Comparison of ENCODE assay signal across 12 cellular contexts in the genomic region with DNA sequence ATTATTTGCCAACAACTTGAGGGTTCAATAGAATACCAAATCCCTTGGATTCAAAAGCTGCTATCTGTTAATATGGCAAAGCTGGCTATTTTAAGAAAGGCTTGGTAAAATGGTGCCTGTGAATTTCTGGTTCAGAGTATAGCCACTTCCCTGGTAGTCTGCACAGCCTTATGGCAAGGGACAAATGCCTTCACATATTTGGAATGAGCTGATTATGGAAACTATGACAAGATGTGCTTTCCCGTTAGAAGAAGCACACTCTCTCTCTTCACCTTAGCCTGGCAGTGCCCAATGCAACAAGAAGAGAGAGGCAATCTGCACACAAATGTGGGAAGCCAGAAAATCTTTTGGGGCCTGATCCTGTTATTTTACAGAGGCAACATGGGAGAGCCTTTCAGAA. TPM values are rescaled to one million over a fixed set of nuclear protein-coding genes. Genes with fewer than 3 reads are reported as not detected.
A peak's percentile ranks its signal among the peaks of the same experiment; 100 is the strongest.
DNase-seq lines count a peak whose midpoint lies in the region; ATAC-seq and TF ChIP-seq lines count a peak whose summit lies in the region.
"Had no signal": no experiment of that assay in that cellular context is flagged by ENCODE, and none has a peak within 500 bp of the region (broad histone marks: within the 10 kb centered on the region; RNA-seq: fewer than 3 reads in every experiment).

No MANE protein-coding gene starts in this region.

- no peak overlapping the region for H3K27ac Mint-ChIP-seq in MCF 10A (ENCODE audit: low read depth, unreplicated experiment)
- H3K27ac Mint-ChIP-seq: activated CD4-positive, alpha-beta T cell treated with anti-CD3 and anti-CD28 coated beads for 36 hours had no signal

- H3K4me1 ChIP-seq in breast epithelium, result no peaks in the 10 kb centered on the region
- H3K4me1 ChIP-seq in esophagus squamous epithelium, result peaks cover 0 to 11% (median 7%) of the 10 kb centered on the region in 3 donors
- peaks cover 0 to 11% of the 10 kb centered on the region in 2 donors for H3K4me1 ChIP-seq in muscle layer of duodenum (ENCODE audit: control insufficient read depth in 1 of 2, insufficient read depth in 2 of 2, low read length in 2 of 2)
- peaks cover 0 to 4% of the 10 kb centered on the region in 2 donors for H3K4me1 ChIP-seq in aorta (ENCODE audit: control insufficient read depth in 1 of 2, insufficient read depth in 2 of 2, low read length in 2 of 2)
- no peaks in the 10 kb centered on the region for H3K4me1 ChIP-seq in PC-9 (replicated peaks; ENCODE audit: insufficient read depth)

- no peak overlapping the region for H3K4me3 Mint-ChIP-seq in MCF 10A (ENCODE audit: unreplicated experiment)
- H3K4me3 Mint-ChIP-seq: activated CD4-positive, alpha-beta T cell treated with anti-CD3 and anti-CD28 coated beads for 36 hours; T-helper 17 cell had no signal

- no peak for ATAC-seq in aorta (ENCODE audit: low FRiP score)

- DNase-seq in breast epithelium (ENCODE audit: low spot score in 2 of 2), result no peak
- DNase-seq in MCF 10A (ENCODE audit: unreplicated experiment), result no peak
- DNase-seq in esophagus squamous epithelium (lab: John Stamatoyannopoulos, UW), result no peak
- DNase-seq in aorta, result no peak
- DNase-seq in foreskin fibroblast, result no peak
- no peak for DNase-seq in PC-9
- DNase-seq in lower leg skin (ENCODE audit: low spot score in 2 of 2), result no peak
- DNase-seq: kidney had no signal

- POLR2A ChIA-PET in MCF 10A (lab: Yijun Ruan, JAX) (interaction anchor here (0.6 to 4.4 kb wide), 18 partner anchors 14 to 369 kb away, joined by 3 to 56 read pairs (median 4); a partner anchor contains a TSS), PC-9 (lab: Charles Lee; ENCODE audit: unreplicated experiment) (no interaction called here)

- no peak overlapping the region for H3K4me2 ChIP-seq in PC-9

- H3K36me3 ChIP-seq in breast epithelium (no peaks in the 10 kb centered on the region), esophagus squamous epithelium (peaks cover 0 to 4% (median 0%) of the 10 kb centered on the region in 3 donors), muscle layer of duodenum (ENCODE audit: control insufficient read depth in 1 of 2, insufficient read depth in 2 of 2, low read length in 2 of 2) (no peaks in the 10 kb centered on the region), aorta (ENCODE audit: control insufficient read depth in 1 of 2, insufficient read depth in 2 of 2, low read length in 1 of 2) (no peaks in the 10 kb centered on the region), PC-9 (ENCODE audit: low read depth) (no peaks in the 10 kb centered on the region)

- no peaks in the 10 kb centered on the region for H3K9me3 ChIP-seq in breast epithelium
- H3K9me3 ChIP-seq in esophagus squamous epithelium, result no peaks in the 10 kb centered on the region
- no peaks in the 10 kb centered on the region for H3K9me3 ChIP-seq in muscle layer of duodenum (ENCODE audit: control insufficient read depth in 1 of 2, low read length in 2 of 2)
- H3K9me3 ChIP-seq in aorta (ENCODE audit: control insufficient read depth, low read length), result no peaks in the 10 kb centered on the region
- H3K9me3 ChIP-seq in PC-9 (ENCODE audit: insufficient read depth, low read depth), result no peaks in the 10 kb centered on the region

- TF ChIP-seq CTCF in breast epithelium (IDR thresholded peaks at IDR 0.05) (no peak), MCF 10A (IDR thresholded peaks at IDR 0.05; ENCODE audit: unreplicated experiment) (no peak), esophagus squamous epithelium (IDR thresholded peaks at IDR 0.05) (no peak), foreskin fibroblast (IDR thresholded peaks at IDR 0.05; ENCODE audit: low read depth, low read length) (no peak), PC-9 (conservative IDR thresholded peaks at IDR 0.05) (no peak), lower leg skin (IDR thresholded peaks at IDR 0.05) (no peak)

- H3K9me2 ChIP-seq in PC-9 (ENCODE audit: insufficient read depth), result no peaks in the 10 kb centered on the region

- no peaks in the 10 kb centered on the region for H3F3A ChIP-seq in PC-9 (ENCODE audit: insufficient read depth, low read depth)

- intact Hi-C loops in breast epithelium (cut with DNase I; ENCODE audit: low total_unique reads), result no loop called here
- intact Hi-C loops in MCF 10A (cut with micrococcal nuclease), result loop anchor here (5.0 kb wide), 4 partner anchors 109 to 1319 kb away; no protein-coding TSS in a partner anchor
- intact Hi-C loops in esophagus squamous epithelium (cut with DNase I), result loop anchor here (5.0 kb wide), 1 partner anchor 179 kb away; no protein-coding TSS in a partner anchor
- intact Hi-C loops in aorta (cut with DNase I), result loop anchor here in 1 of 2 donors (1.0 to 10.0 kb wide), 3 partner anchors 49 to 223 kb away; a partner anchor contains a TSS
- intact Hi-C loops in PC-9 (cut with micrococcal nuclease; ENCODE audit: unreplicated experiment), result loop anchor here (5.0 to 10.0 kb wide), 2 partner anchors 327 to 419 kb away; a partner anchor contains a TSS
- intact Hi-C loops in lower leg skin (cut with DNase I; ENCODE audit: low total_unique reads), result loop anchor here (5.0 to 10.0 kb wide), 3 partner anchors 184 to 1317 kb away; no protein-coding TSS in a partner anchor

- H3K27me3 ChIP-seq in breast epithelium (no peaks in the 10 kb centered on the region), esophagus squamous epithelium (no peaks in the 10 kb centered on the region), muscle layer of duodenum (ENCODE audit: low read depth, low read length) (no peaks in the 10 kb centered on the region), aorta (ENCODE audit: control insufficient read depth in 1 of 2, insufficient read depth in 2 of 2, low read length in 1 of 2) (no peaks in the 10 kb centered on the region), PC-9 (ENCODE audit: insufficient read depth, low read depth) (no peaks in the 10 kb centered on the region)

- H3K4me3 ChIP-seq in breast epithelium (no peak overlapping the region), esophagus squamous epithelium (no peak overlapping the region), muscle layer of duodenum (ENCODE audit: low read depth in 1 of 2, low read length in 2 of 2) (no peak overlapping the region), aorta (ENCODE audit: low read length in 2 of 2) (no peak overlapping the region), foreskin fibroblast (ENCODE audit: low read depth in 1 of 2, low read length in 2 of 2) (no peak overlapping the region), PC-9 (no peak overlapping the region), lower leg skin (ENCODE audit: low read depth, poor library complexity, severe bottlenecking) (no peak overlapping the region)
- H3K4me3 ChIP-seq: skin epidermis had no signal

- no peak for TF ChIP-seq POLR2A in breast epithelium (IDR thresholded peaks at IDR 0.05)
- no peak for TF ChIP-seq POLR2A in esophagus squamous epithelium (IDR thresholded peaks at IDR 0.05)
- TF ChIP-seq POLR2A in lower leg skin (IDR thresholded peaks at IDR 0.05), result no peak

- H3K79me2 ChIP-seq in PC-9 (ENCODE audit: low read depth), result no peaks in the 10 kb centered on the region

- H3K9me3 Mint-ChIP-seq in MCF 10A (ENCODE audit: unreplicated experiment), result no peaks in the 10 kb centered on the region

- peak overlapping the region; percentile 56 to 58 for H3K27ac ChIP-seq in breast epithelium
- H3K27ac ChIP-seq in esophagus squamous epithelium, result peak overlapping the region in 3 of 4 donors; percentile 26 to 49 (median 39)
- H3K27ac ChIP-seq in muscle layer of duodenum (ENCODE audit: low read length), result peak overlapping the region; percentile 64
- H3K27ac ChIP-seq in aorta (ENCODE audit: low read depth in 1 of 2, low read length in 2 of 2), result peak overlapping the region; percentile 21 to 67
- no peak overlapping the region for H3K27ac ChIP-seq in PC-9

- no peaks in the 10 kb centered on the region for H3K36me3 Mint-ChIP-seq in MCF 10A (ENCODE audit: insufficient read depth, unreplicated experiment)

- BruUV-seq in MCF 10A (replicated peaks; lab: Mats Ljungman, UMichigan), result no TSS peak
- BruUV-seq in PC-9 (replicated peaks; lab: Mats Ljungman, UMichigan), result no TSS peak

- no peaks in the 10 kb centered on the region for H3K27me3 Mint-ChIP-seq in MCF 10A (ENCODE audit: insufficient read depth, unreplicated experiment)

- H2AFZ ChIP-seq in PC-9, result no peak overlapping the region

- WGBS in esophagus squamous epithelium, 2 donors, result 25 to 83% methylated on average over 1 of the region's 1 CpG
- WGBS in aorta, 2 donors, result 16 to 32% methylated on average over 1 of the region's 1 CpG
- WGBS in lower leg skin, 2 donors, result 52 to 60% methylated on average over 1 of the region's 1 CpG

- peaks cover 12% of the 10 kb centered on the region for H3K4me1 Mint-ChIP-seq in MCF 10A (ENCODE audit: insufficient read depth, unreplicated experiment)

- no peaks in the 10 kb centered on the region for H4K20me1 ChIP-seq in PC-9 (ENCODE audit: insufficient read depth)

- CTCF ChIA-PET in MCF 10A (lab: Yijun Ruan, JAX) (interaction anchor here (0.6 to 7.3 kb wide), 44 partner anchors 8 to 957 kb away, joined by 3 to 237 read pairs (median 4); no protein-coding TSS in a partner anchor), PC-9 (lab: Charles Lee) (interaction anchor here (0.6 to 5.6 kb wide), 11 partner anchors 13 to 930 kb away, joined by 3 to 46 read pairs (median 3); no protein-coding TSS in a partner anchor)

RNA-seq across cellular contexts. Expression of a gene that starts 47.5 kb away (rescaled TPM):
- total RNA-seq in breast epithelium (10 to 100 TPM; 34.8 to 67.0 (median 42.9) TPM), MCF 10A (2022) (134 and 150 TPM in 2 replicates), esophagus squamous epithelium (10 to 100 TPM in 3 of 4 donors, 1 to 10 TPM in 1; 7.2 to 55.3 (median 26.3) TPM), aorta (100 to 1,000 TPM in 1 of 2 donors, 10 to 100 TPM in 1; 82.9 to 109 TPM), PC-9 (2021) (58.5 and 60.5 TPM in 2 replicates), lower leg skin (10 to 100 TPM; 30.9 to 40.3 (median 37.3) TPM)
- polyA plus RNA-seq in aorta, result 10 to 100 TPM; 25.6 to 30.2 TPM
